In genomic region chr10:105761861-105762260, GRCh38 we compare ENCODE assay signal across 21 cellular contexts.
DNase-seq lines count a peak whose midpoint lies in the region; ATAC-seq and TF ChIP-seq lines count a peak whose summit lies in the region.
"Had no signal": no experiment of that assay in that cellular context is flagged by ENCODE, and none has a peak within 500 bp of the region (broad histone marks: within the 10 kb centered on the region; RNA-seq: fewer than 3 reads in every experiment).

No MANE protein-coding gene starts in this region.

- H3K27me3 Mint-ChIP-seq in CD4-positive, alpha-beta T cell = no peaks in the 10 kb centered on the region
- H3K27me3 Mint-ChIP-seq: B cell; CD8-positive, alpha-beta memory T cell had no signal

- DNase-seq in NOMO-1 treated with DMSO at 0.1 percent for 48 hours (lab: John Stamatoyannopoulos, UW; ENCODE audit: unreplicated experiment) = peak; percentile 20
- no peak for DNase-seq in NOMO-1 (lab: John Stamatoyannopoulos, UW; ENCODE audit: unreplicated experiment in 2 of 2)
- peak; percentile 56 for DNase-seq in osteoblast (ENCODE audit: insufficient read length, low spot score, missing footprints)
- no peak for DNase-seq in ecto neural progenitor cell (ENCODE audit: low spot score)
- no peak for DNase-seq in activated CD4-positive, alpha-beta T cell treated with anti-CD3 and anti-CD28 coated beads for 4 hours
- DNase-seq in CD4-positive, alpha-beta T cell = no peak
- DNase-seq: AML-193; CD4-positive, alpha-beta memory T cell; CD8-positive, alpha-beta memory T cell; COR-L47; DMS 273 treated with DMSO at 0.1 percent for 48 hours; DMS153; DMS53; DMS79 treated with DMSO at 0.1 percent for 48 hours; GF-D8 had no signal

- POLR2A ChIA-PET in CD4-positive, alpha-beta T cell (lab: Charles Lee) = no interaction called here

- no peaks in the 10 kb centered on the region for H3K36me3 Mint-ChIP-seq in CD4-positive, alpha-beta T cell (ENCODE audit: low read depth)
- H3K36me3 Mint-ChIP-seq: CD4-positive, alpha-beta memory T cell; CD8-positive, alpha-beta memory T cell had no signal

- H3K79me2 ChIP-seq in OCI-LY3 (ENCODE audit: low read length) = no peaks in the 10 kb centered on the region
- no peaks in the 10 kb centered on the region for H3K79me2 ChIP-seq in osteoblast (ENCODE audit: insufficient read depth, low read length)

- H3K36me3 ChIP-seq in OCI-LY3 (replicated peaks; ENCODE audit: low read depth, low read length) = no peaks in the 10 kb centered on the region
- H3K36me3 ChIP-seq in osteoblast (ENCODE audit: insufficient read depth, low read length) = no peaks in the 10 kb centered on the region
- H3K36me3 ChIP-seq: BLaER1 treated with 17β-estradiol and CSF1 and Interleukin-3, amounts not matched to agents 10 nM and 100 nM had no signal

- CTCF ChIA-PET in CD4-positive, alpha-beta T cell (lab: Charles Lee) = no interaction called here

- no peaks in the 10 kb centered on the region for H3K9me3 ChIP-seq in OCI-LY3 (ENCODE audit: insufficient read depth, low read length)
- H3K9me3 ChIP-seq in osteoblast (ENCODE audit: low read depth, low read length) = peaks cover 2% of the 10 kb centered on the region
- no peaks in the 10 kb centered on the region for H3K9me3 ChIP-seq in CD4-positive, alpha-beta T cell (ENCODE audit: control insufficient read depth, low read length)
- H3K9me3 ChIP-seq: A549; BLaER1 treated with 17β-estradiol and CSF1 and Interleukin-3, amounts not matched to agents 10 nM and 100 nM had no signal

- H3K4me1 Mint-ChIP-seq in CD4-positive, alpha-beta T cell (ENCODE audit: low read depth) = no peaks in the 10 kb centered on the region
- H3K4me1 Mint-ChIP-seq: B cell; CD4-positive, alpha-beta memory T cell; CD8-positive, alpha-beta memory T cell had no signal

- no peak for TF ChIP-seq CTCF in OCI-LY3 (IDR thresholded peaks at IDR 0.05; ENCODE audit: low read depth, low read length)
- no peak for TF ChIP-seq CTCF in osteoblast (IDR thresholded peaks at IDR 0.05; ENCODE audit: extremely low read depth, low read depth, low read length)
- TF ChIP-seq CTCF in CD4-positive, alpha-beta T cell (IDR thresholded peaks at IDR 0.05) = no peak

- peaks cover 7% of the 10 kb centered on the region for H3K9me3 Mint-ChIP-seq in CD4-positive, alpha-beta T cell

- no peak overlapping the region for H3K9ac ChIP-seq in OCI-LY3 (ENCODE audit: low read length)
- H3K9ac ChIP-seq: BLaER1 treated with 17β-estradiol and CSF1 and Interleukin-3, amounts not matched to agents 10 nM and 100 nM had no signal

- H3K4me3 ChIP-seq in OCI-LY3 (ENCODE audit: low read length) (no peak overlapping the region), osteoblast (ENCODE audit: insufficient read depth, low read length) (no peak overlapping the region)
- H3K4me3 ChIP-seq: A549; BLaER1 treated with 17β-estradiol and CSF1 and Interleukin-3, amounts not matched to agents 10 nM and 100 nM had no signal

- peak overlapping the region; percentile 30; the same call in 1 of the 2 replicates for H3K27ac ChIP-seq in OCI-LY3 (ENCODE audit: low read length)
- no peak overlapping the region for H3K27ac ChIP-seq in osteoblast (ENCODE audit: low read depth, low read length)
- no peak overlapping the region for H3K27ac ChIP-seq in CD4-positive, alpha-beta T cell (ENCODE audit: low read depth, low read length)
- H3K27ac ChIP-seq: 22Rv1; A549; BLaER1 treated with 17β-estradiol and CSF1 and Interleukin-3, amounts not matched to agents 10 nM and 100 nM; C4-2B had no signal

- H3K4me1 ChIP-seq in OCI-LY3 (ENCODE audit: low read length) = peaks cover 30% of the 10 kb centered on the region
- H3K4me1 ChIP-seq in osteoblast (ENCODE audit: insufficient read depth, low read length) = no peaks in the 10 kb centered on the region
- H3K4me1 ChIP-seq: A549 had no signal

- H4K20me1 ChIP-seq in OCI-LY3 (ENCODE audit: insufficient read depth, low read length) (no peaks in the 10 kb centered on the region), osteoblast (ENCODE audit: insufficient read depth, low read length) (no peaks in the 10 kb centered on the region)
- H4K20me1 ChIP-seq: BLaER1 treated with 17β-estradiol and CSF1 and Interleukin-3, amounts not matched to agents 10 nM and 100 nM had no signal

- H3K4me2 ChIP-seq in OCI-LY3 (ENCODE audit: low read length) = peak overlapping the region; percentile 35
- no peak overlapping the region for H3K4me2 ChIP-seq in osteoblast (ENCODE audit: insufficient read depth, low read length)
- H3K4me2 ChIP-seq: A549; BLaER1 treated with 17β-estradiol and CSF1 and Interleukin-3, amounts not matched to agents 10 nM and 100 nM had no signal

- no peak overlapping the region for H3K4me3 Mint-ChIP-seq in CD4-positive, alpha-beta T cell
- H3K4me3 Mint-ChIP-seq: B cell; CD4-positive, alpha-beta memory T cell; CD8-positive, alpha-beta memory T cell had no signal

- intact Hi-C loops in CD4-positive, alpha-beta T cell (cut with DNase I, micrococcal nuclease) = no loop called here

- ATAC-seq in CD4-positive, alpha-beta T cell (ENCODE audit: poor library complexity) = no peak
- ATAC-seq: A549 had no signal

- H3K27ac Mint-ChIP-seq in CD4-positive, alpha-beta T cell = no peak overlapping the region
- H3K27ac Mint-ChIP-seq: B cell; CD4-positive, alpha-beta memory T cell; CD8-positive, alpha-beta memory T cell had no signal

- H3K27me3 ChIP-seq in OCI-LY3 (ENCODE audit: low read depth, low read length) = peaks cover 5% of the 10 kb centered on the region; the same call in 1 of the 2 replicates
- no peaks in the 10 kb centered on the region for H3K27me3 ChIP-seq in osteoblast (ENCODE audit: insufficient read depth, low read length)
- no peaks in the 10 kb centered on the region for H3K27me3 ChIP-seq in CD4-positive, alpha-beta T cell (ENCODE audit: control insufficient read depth, insufficient read depth, low read length)
- H3K27me3 ChIP-seq: BLaER1 treated with 17β-estradiol and CSF1 and Interleukin-3, amounts not matched to agents 10 nM and 100 nM had no signal

- H2AFZ ChIP-seq in OCI-LY3 (ENCODE audit: low read depth, low read length) = no peak overlapping the region
- H2AFZ ChIP-seq in osteoblast (ENCODE audit: low read length) = no peak overlapping the region

Comparison
In these comparisons a context has a peak if more than half of its experiments do, and no peak if none do; other contexts are left out.
1. DNase-seq: peak in NOMO-1 treated with DMSO at 0.1 percent for 48 hours (single experiment) and osteoblast (single experiment); none in NOMO-1 (0 of 2), ecto neural progenitor cell (single experiment), activated CD4-positive, alpha-beta T cell treated with anti-CD3 and anti-CD28 coated beads for 4 hours (0 of 2) and CD4-positive, alpha-beta T cell (0 of 10).